In the genomic region with DNA sequence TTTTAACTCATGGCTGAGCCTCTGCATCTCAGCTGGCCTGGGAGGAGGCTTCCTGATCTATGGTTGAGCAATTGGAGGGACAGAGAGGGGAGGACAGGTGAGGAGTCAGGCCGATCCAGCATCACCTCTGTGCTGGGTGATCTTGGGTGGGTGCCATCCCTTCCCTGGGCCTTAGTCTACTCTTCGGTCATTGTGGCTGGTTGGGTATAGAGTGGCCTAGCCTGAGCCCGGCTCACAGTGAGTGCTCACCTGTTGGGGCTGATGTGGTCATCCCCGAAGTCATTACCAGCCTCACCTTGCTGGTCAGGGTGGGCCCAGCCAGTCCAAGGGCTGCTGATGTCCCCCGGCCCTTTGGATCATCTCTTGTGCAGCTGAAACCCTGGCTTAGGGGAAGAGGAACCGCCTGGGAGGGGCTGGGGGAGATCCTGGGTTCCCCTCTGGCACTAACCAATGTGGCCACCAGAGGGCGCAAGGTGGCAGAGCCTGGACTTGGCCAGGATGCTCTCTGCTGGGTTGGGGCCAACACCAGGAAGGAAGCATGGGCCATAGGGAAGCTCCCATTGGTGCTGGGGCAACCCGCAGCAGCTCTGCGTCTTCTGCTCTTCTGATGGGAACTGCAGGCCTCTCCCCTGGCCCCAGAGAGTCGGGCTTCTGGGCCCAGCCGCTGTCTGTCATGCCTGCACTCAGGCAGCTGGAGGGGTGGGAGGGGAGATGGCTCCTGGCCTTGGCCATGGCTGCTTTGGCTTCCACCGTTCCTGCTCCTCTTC, we compare ENCODE assay signal across 8 cellular contexts. TPM values are rescaled to one million over a fixed set of nuclear protein-coding genes. Genes with fewer than 3 reads are reported as not detected.
DNase-seq lines count a peak whose midpoint lies in the region; ATAC-seq and TF ChIP-seq lines count a peak whose summit lies in the region.

No MANE protein-coding gene starts in this region.

- CTCF ChIA-PET in GM10248 (lab: Yijun Ruan, JAX): interaction anchor here (0.6 to 7.1 kb wide), 36 partner anchors 9 to 489 kb away, joined by 3 to 38 read pairs (median 4); a partner anchor contains a TSS
- CTCF ChIA-PET in activated CD8-positive, alpha-beta T cell treated with anti-CD3 and anti-CD28 coated beads, Interleukin-2, amount 10 ng/mL, durations not matched to agents 7 days and 5 days (lab: Charles Lee): interaction anchor here (0.6 to 2.2 kb wide), 39 partner anchors 9 to 286 kb away, joined by 3 to 18 read pairs (median 4); a partner anchor contains a TSS

- no peak overlapping the region for H3K27ac Mint-ChIP-seq in activated CD8-positive, alpha-beta T cell treated with anti-CD3 and anti-CD28 coated beads, Interleukin-2, amount 10 ng/mL, durations not matched to agents 7 days and 5 days
- H3K27ac Mint-ChIP-seq in effector memory CD8-positive, alpha-beta T cell: no peak overlapping the region
- H3K27ac Mint-ChIP-seq in memory B cell: no peak overlapping the region

- H3K36me3 Mint-ChIP-seq in activated CD8-positive, alpha-beta T cell treated with anti-CD3 and anti-CD28 coated beads, Interleukin-2, amount 10 ng/mL, durations not matched to agents 7 days and 5 days (ENCODE audit: low read depth): no peaks in the 10 kb centered on the region
- H3K36me3 Mint-ChIP-seq in effector memory CD8-positive, alpha-beta T cell (ENCODE audit: insufficient read depth): no peaks in the 10 kb centered on the region
- no peaks in the 10 kb centered on the region for H3K36me3 Mint-ChIP-seq in memory B cell

- H3K4me1 Mint-ChIP-seq in activated CD8-positive, alpha-beta T cell treated with anti-CD3 and anti-CD28 coated beads, Interleukin-2, amount 10 ng/mL, durations not matched to agents 7 days and 5 days (ENCODE audit: low read depth): peaks cover 4% of the 10 kb centered on the region
- peaks cover 4 to 7% of the 10 kb centered on the region in 2 donors for H3K4me1 Mint-ChIP-seq in effector memory CD8-positive, alpha-beta T cell (ENCODE audit: low read depth in 2 of 2)
- peaks cover 4% of the 10 kb centered on the region for H3K4me1 Mint-ChIP-seq in memory B cell

- H3K4me3 Mint-ChIP-seq in activated CD8-positive, alpha-beta T cell treated with anti-CD3 and anti-CD28 coated beads, Interleukin-2, amount 10 ng/mL, durations not matched to agents 7 days and 5 days: no peak overlapping the region
- no peak overlapping the region for H3K4me3 Mint-ChIP-seq in effector memory CD8-positive, alpha-beta T cell
- no peak overlapping the region for H3K4me3 Mint-ChIP-seq in memory B cell

- no peaks in the 10 kb centered on the region for H3K27me3 Mint-ChIP-seq in activated CD8-positive, alpha-beta T cell treated with anti-CD3 and anti-CD28 coated beads, Interleukin-2, amount 10 ng/mL, durations not matched to agents 7 days and 5 days (ENCODE audit: low read depth)
- no peaks in the 10 kb centered on the region for H3K27me3 Mint-ChIP-seq in effector memory CD8-positive, alpha-beta T cell
- no peaks in the 10 kb centered on the region for H3K27me3 Mint-ChIP-seq in memory B cell

- ATAC-seq in activated CD8-positive, alpha-beta T cell treated with anti-CD3 and anti-CD28 coated beads, Interleukin-2, amount 10 ng/mL, durations not matched to agents 7 days and 5 days: peak; percentile 96
- ATAC-seq in effector memory CD8-positive, alpha-beta T cell (replicated peaks): peak; percentile 94
- ATAC-seq in memory B cell (ENCODE audit: low read depth) (peak; percentile 98), HG03432 (IDR thresholded peaks at IDR 0.05; ENCODE audit: unreplicated experiment) (no peak)

- TF ChIP-seq CTCF in GM10248 (IDR thresholded peaks at IDR 0.05; ENCODE audit: control extremely low read depth, extremely low read depth, low read depth, missing control alignments): peak; percentile 96

- DNase-seq in GM10248 (ENCODE audit: extremely low spot score): peak; percentile 90
- peak; percentile 88 for DNase-seq in HK-2 (ENCODE audit: unreplicated experiment)
- peak; percentile 60 for DNase-seq in NOMO-1 treated with dmso at 0.1 percent for 144 hours (lab: John Stamatoyannopoulos, UW; ENCODE audit: unreplicated experiment)
- DNase-seq in activated CD8-positive, alpha-beta T cell treated with anti-CD3 and anti-CD28 coated beads, Interleukin-2, amount 10 ng/mL, durations not matched to agents 7 days and 5 days: peak; percentile 88
- peak; percentile 77 to 81 (median 80) for DNase-seq in effector memory CD8-positive, alpha-beta T cell
- peak; percentile 84 to 91 for DNase-seq in memory B cell (ENCODE audit: low spot score in 2 of 2)
- peak; percentile 57 to 72 for DNase-seq in stimulated activated CD8-positive, alpha-beta memory T cell treated with anti-CD3 and anti-CD28 coated beads, Interleukin-2, amount 100 ng/mL, for 1 hour (ENCODE audit: low read depth in 2 of 2)

- POLR2A ChIA-PET in GM10248 (lab: Yijun Ruan, JAX): interaction anchor here (0.6 kb wide), 1 partner anchor 380 kb away, joined by 4 read pairs; a partner anchor contains a TSS
- POLR2A ChIA-PET in activated CD8-positive, alpha-beta T cell treated with anti-CD3 and anti-CD28 coated beads, Interleukin-2, amount 10 ng/mL, durations not matched to agents 7 days and 5 days (lab: Charles Lee): interaction anchor here (0.6 kb wide), 1 partner anchor 277 kb away, joined by 3 read pairs; no protein-coding TSS in a partner anchor

- no peaks in the 10 kb centered on the region for H3K9me3 Mint-ChIP-seq in activated CD8-positive, alpha-beta T cell treated with anti-CD3 and anti-CD28 coated beads, Interleukin-2, amount 10 ng/mL, durations not matched to agents 7 days and 5 days (ENCODE audit: insufficient read depth)
- no peaks in the 10 kb centered on the region for H3K9me3 Mint-ChIP-seq in effector memory CD8-positive, alpha-beta T cell
- no peaks in the 10 kb centered on the region for H3K9me3 Mint-ChIP-seq in memory B cell

RNA-seq across cellular contexts. Expression of a gene that starts 17.3 kb away (rescaled TPM):
- total RNA-seq in activated CD8-positive, alpha-beta T cell treated with anti-CD3 and anti-CD28 coated beads, Interleukin-2, amount 10 ng/mL, durations not matched to agents 7 days and 5 days: 10 to 100 TPM; 77.5 to 82.8 TPM

RNA-seq across cellular contexts. Expression of a gene that starts 17.9 kb away (rescaled TPM):
- total RNA-seq in activated CD8-positive, alpha-beta T cell treated with anti-CD3 and anti-CD28 coated beads, Interleukin-2, amount 10 ng/mL, durations not matched to agents 7 days and 5 days: 1 to 10 TPM; 3.9 to 4.2 TPM
